7 cellular contexts compared by ENCODE assay signal in the genomic region with DNA sequence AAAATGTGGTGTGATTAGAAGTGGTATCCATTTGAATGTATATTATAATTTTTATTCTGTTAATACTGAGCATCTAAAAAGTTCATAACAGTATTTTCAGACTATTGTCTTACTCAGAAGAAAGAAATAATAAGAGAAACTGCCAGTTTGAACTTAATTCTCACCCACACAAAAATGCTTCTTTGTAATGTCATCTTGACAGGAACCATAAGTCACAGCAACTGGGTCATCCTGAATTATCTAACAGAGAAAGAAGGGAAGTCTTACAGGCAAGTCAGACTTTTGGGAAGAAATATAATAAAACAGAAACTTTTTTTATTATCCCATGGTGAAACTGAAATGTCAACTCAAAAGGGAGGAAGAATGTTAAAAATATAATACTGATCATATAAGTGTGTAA.
"Had no signal": no experiment of that assay in that cellular context is flagged by ENCODE, and none has a peak within 500 bp of the region (broad histone marks: within the 10 kb centered on the region; RNA-seq: fewer than 3 reads in every experiment).

No MANE protein-coding gene starts in this region.

- H3K4me2 ChIP-seq: GM23338 had no signal

- ATAC-seq: GM23338 had no signal

- DNase-seq: H9, HCEC 1CT, KBM-7 had no signal

- FAIRE-seq: H1, H54, HTR-8/SVneo had no signal

- H3K4me3 ChIP-seq: GM23338 had no signal
